In genomic region chr3:48634661-48635221, GRCh38 we compare ENCODE assay signal across 1 cellular context.
TF ChIP-seq lines count a peak whose summit lies in the region.

No MANE protein-coding gene starts in this region.

TF ChIP-seq in IMR-90, 13 proteins besides CTCF, POLR2A, EP300 and RAD21 (continued from another document):
- TF ChIP-seq, protein P1, sequence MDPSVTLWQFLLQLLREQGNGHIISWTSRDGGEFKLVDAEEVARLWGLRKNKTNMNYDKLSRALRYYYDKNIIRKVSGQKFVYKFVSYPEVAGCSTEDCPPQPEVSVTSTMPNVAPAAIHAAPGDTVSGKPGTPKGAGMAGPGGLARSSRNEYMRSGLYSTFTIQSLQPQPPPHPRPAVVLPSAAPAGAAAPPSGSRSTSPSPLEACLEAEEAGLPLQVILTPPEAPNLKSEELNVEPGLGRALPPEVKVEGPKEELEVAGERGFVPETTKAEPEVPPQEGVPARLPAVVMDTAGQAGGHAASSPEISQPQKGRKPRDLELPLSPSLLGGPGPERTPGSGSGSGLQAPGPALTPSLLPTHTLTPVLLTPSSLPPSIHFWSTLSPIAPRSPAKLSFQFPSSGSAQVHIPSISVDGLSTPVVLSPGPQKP (IDR thresholded peaks at IDR 0.05; ENCODE audit: borderline replicate concordance, low read depth, low read length) = no peak
